Comparison of ENCODE assay signal across 9 cellular contexts in genomic region chr13:41827507-41828213, GRCh38.
DNase-seq lines count a peak whose midpoint lies in the region; ATAC-seq and TF ChIP-seq lines count a peak whose summit lies in the region.
"Had no signal": no experiment of that assay in that cellular context is flagged by ENCODE, and none has a peak within 500 bp of the region (broad histone marks: within the 10 kb centered on the region; RNA-seq: fewer than 3 reads in every experiment).

No MANE protein-coding gene starts in this region.

- no peak for TF ChIP-seq CTCF in AG04450 (IDR thresholded peaks at IDR 0.05; ENCODE audit: low read depth, low read length)
- TF ChIP-seq CTCF in WERI-Rb-1 (IDR thresholded peaks at IDR 0.05; ENCODE audit: low read depth, low read length): no peak

- no peak for ATAC-seq in GM18870 (IDR thresholded peaks at IDR 0.05; ENCODE audit: unreplicated experiment)

- POLR2A ChIA-PET in AG04450 (lab: Yijun Ruan, JAX): interaction anchor here (0.6 kb wide), 1 partner anchor 167 kb away, joined by 3 read pairs; no protein-coding TSS in a partner anchor

- CTCF ChIA-PET in AG04450 (lab: Charles Lee): no interaction called here

- H3K27me3 ChIP-seq in AG04450 (ENCODE audit: control insufficient read depth, insufficient read depth, low read length) (no peaks in the 10 kb centered on the region), WERI-Rb-1 (ENCODE audit: insufficient read depth, low read depth, severe bottlenecking) (no peaks in the 10 kb centered on the region)

- no peaks in the 10 kb centered on the region for H3K36me3 ChIP-seq in WERI-Rb-1

- H3K27ac ChIP-seq in AG04450 (ENCODE audit: low read depth, low read length) (no peak overlapping the region), WERI-Rb-1 (no peak overlapping the region)

- H3K9me3 ChIP-seq in AG04450 (ENCODE audit: control insufficient read depth, insufficient read depth, low read length) (no peaks in the 10 kb centered on the region), WERI-Rb-1 (ENCODE audit: severe bottlenecking) (no peaks in the 10 kb centered on the region)

- H3K4me3 ChIP-seq in AG04450 (ENCODE audit: low read depth, low read length) (no peak overlapping the region), WERI-Rb-1 (ENCODE audit: low read depth, low read length) (no peak overlapping the region)

- DNase-seq in AG04450 (ENCODE audit: low read depth, low spot score) (peak; percentile 75), M059J (ENCODE audit: low read depth) (peak; percentile 85), dedifferentiated amniotic fluid mesenchymal stem cell (ENCODE audit: extremely low spot score) (peak; percentile 74), lung microvascular endothelial cell (ENCODE audit: low read depth in 2 of 2) (peak; percentile 72 to 83), ecto neural progenitor cell (ENCODE audit: low spot score) (no peak), WERI-Rb-1 (no peak), NCI-H82 treated with DMSO at 0.1 percent for 48 hours (lab: John Stamatoyannopoulos, UW; ENCODE audit: unreplicated experiment) (no peak)
- DNase-seq: CD8-positive, alpha-beta memory T cell had no signal

Comparison
In these comparisons a context has a peak if more than half of its experiments do, and no peak if none do; other contexts are left out.
1. DNase-seq: peak in AG04450 (single experiment), M059J (single experiment), dedifferentiated amniotic fluid mesenchymal stem cell (single experiment) and lung microvascular endothelial cell (2 of 2); none in ecto neural progenitor cell (single experiment), WERI-Rb-1 (single experiment) and NCI-H82 treated with DMSO at 0.1 percent for 48 hours (single experiment).